Comparison of ENCODE assay signal across 8 cellular contexts in the genomic region with DNA sequence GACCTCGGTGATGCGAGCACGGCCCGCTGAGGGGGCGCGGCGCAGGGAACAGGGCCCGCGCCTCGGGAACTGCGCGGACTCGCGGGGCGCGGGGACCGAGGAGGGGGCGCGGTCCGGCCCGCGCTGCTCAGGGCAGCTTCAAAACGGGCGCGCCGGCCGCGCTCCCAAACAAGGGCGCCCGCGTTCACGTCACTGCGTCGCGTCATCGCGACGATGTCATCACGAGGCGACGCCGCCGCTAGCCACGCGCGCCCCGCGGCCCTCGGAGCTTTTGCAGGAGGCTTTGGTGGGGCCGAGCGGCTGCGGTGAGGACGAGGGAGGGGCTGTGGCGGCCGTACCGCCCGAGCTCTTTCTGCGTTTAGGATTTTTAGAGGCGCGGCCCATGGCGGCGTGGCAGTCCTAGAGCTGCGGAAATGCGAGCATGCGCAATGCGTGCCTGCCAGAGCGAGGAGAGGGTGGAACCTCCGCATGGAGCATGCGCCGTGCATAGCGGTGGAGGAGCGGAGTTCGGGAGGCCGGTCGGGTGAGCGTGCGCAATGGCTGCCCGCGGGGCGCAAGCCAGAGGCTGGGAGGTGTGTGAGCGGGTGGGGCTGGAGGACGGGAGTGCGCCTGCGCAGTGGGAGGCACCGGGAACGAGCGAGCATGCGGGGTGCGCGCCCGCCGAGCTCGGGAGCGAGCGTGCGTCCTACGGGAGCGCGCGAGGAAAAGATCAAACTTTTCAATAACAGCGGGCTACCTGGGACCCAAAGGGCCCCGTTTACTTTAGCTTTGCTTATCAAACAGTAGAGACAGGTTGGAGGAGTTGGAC. TPM values are rescaled to one million over a fixed set of nuclear protein-coding genes. Genes with fewer than 3 reads are reported as not detected.
A peak's percentile ranks its signal among the peaks of the same experiment; 100 is the strongest.
DNase-seq lines count a peak whose midpoint lies in the region; ATAC-seq and TF ChIP-seq lines count a peak whose summit lies in the region.

A gene with protein sequence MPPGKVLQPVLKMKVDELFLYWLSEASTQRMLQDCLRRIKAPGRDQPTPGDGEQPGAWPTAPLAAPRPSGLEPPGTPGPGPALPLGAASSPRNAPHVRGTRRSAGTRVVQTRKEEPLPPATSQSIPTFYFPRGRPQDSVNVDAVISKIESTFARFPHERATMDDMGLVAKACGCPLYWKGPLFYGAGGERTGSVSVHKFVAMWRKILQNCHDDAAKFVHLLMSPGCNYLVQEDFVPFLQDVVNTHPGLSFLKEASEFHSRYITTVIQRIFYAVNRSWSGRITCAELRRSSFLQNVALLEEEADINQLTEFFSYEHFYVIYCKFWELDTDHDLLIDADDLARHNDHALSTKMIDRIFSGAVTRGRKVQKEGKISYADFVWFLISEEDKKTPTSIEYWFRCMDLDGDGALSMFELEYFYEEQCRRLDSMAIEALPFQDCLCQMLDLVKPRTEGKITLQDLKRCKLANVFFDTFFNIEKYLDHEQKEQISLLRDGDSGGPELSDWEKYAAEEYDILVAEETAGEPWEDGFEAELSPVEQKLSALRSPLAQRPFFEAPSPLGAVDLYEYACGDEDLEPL (minus strand): TSS at position 140 of the 808 bp plus-strand sequence. CDS start 216 bp downstream, outside the sequence.

- intact Hi-C loops in Calu3 (cut with micrococcal nuclease; ENCODE audit: unreplicated experiment), result no loop called here

- peak within 1 kb of the TSS; percentile 57 for H2AFZ ChIP-seq in Karpas-422 (ENCODE audit: low read length)

- H3K4me1 ChIP-seq in Karpas-422 (ENCODE audit: low read length), result peaks cover 22% of the 10 kb centered on the region

- H3K36me3 ChIP-seq in Karpas-422 (ENCODE audit: insufficient read depth, low read length), result peaks cover 3% of the 10 kb centered on the region; the same call in 1 of the 2 replicates

- no peaks in the 10 kb centered on the region for H3K9me3 Mint-ChIP-seq in Calu3 (ENCODE audit: low read depth, unreplicated experiment)
- no peaks in the 10 kb centered on the region for H3K9me3 Mint-ChIP-seq in activated T-cell treated with anti-CD3 and anti-CD28 coated beads, Interleukin-2, amount 50 U/mL, for 24 hours
- no peaks in the 10 kb centered on the region for H3K9me3 Mint-ChIP-seq in neural crest cell

- peak; percentile 94 for ATAC-seq in GM21723 (IDR thresholded peaks at IDR 0.05; ENCODE audit: unreplicated experiment)

- TF ChIP-seq CTCF in Calu3 (IDR thresholded peaks at IDR 0.05; ENCODE audit: unreplicated experiment) (no peak), neural crest cell (conservative IDR thresholded peaks at IDR 0.05) (no peak)

- H3K27me3 Mint-ChIP-seq in Calu3 (ENCODE audit: unreplicated experiment) (no peaks in the 10 kb centered on the region), neural crest cell (ENCODE audit: low read depth) (peaks cover 2% of the 10 kb centered on the region)
- H3K27me3 Mint-ChIP-seq in activated T-cell treated with anti-CD3 and anti-CD28 coated beads, Interleukin-2, amount 50 U/mL, for 24 hours, result no peaks in the 10 kb centered on the region

- H3K79me2 ChIP-seq in Karpas-422 (ENCODE audit: low read length), result peaks cover 43% of the 10 kb centered on the region

- CTCF ChIA-PET in Calu3 (lab: Charles Lee), result no interaction called here

- H3K36me3 Mint-ChIP-seq in Calu3 (ENCODE audit: insufficient read depth, unreplicated experiment), result peaks cover 10% of the 10 kb centered on the region
- peaks cover 2% of the 10 kb centered on the region for H3K36me3 Mint-ChIP-seq in activated T-cell treated with anti-CD3 and anti-CD28 coated beads, Interleukin-2, amount 50 U/mL, for 24 hours (ENCODE audit: low read depth)
- H3K36me3 Mint-ChIP-seq in neural crest cell (ENCODE audit: low read depth), result no peaks in the 10 kb centered on the region

- peak within 1 kb of the TSS; percentile 96 for H3K9ac ChIP-seq in Karpas-422 (ENCODE audit: low read length)

- H3K9me3 ChIP-seq in Karpas-422 (ENCODE audit: low read length), result no peaks in the 10 kb centered on the region

- no peaks in the 10 kb centered on the region for H3K9me2 ChIP-seq in Karpas-422 (replicated peaks; ENCODE audit: insufficient read depth, low read length)

- H3K4me1 Mint-ChIP-seq in Calu3 (ENCODE audit: low read depth, unreplicated experiment), result no peaks in the 10 kb centered on the region
- H3K4me1 Mint-ChIP-seq in activated T-cell treated with anti-CD3 and anti-CD28 coated beads, Interleukin-2, amount 50 U/mL, for 24 hours (ENCODE audit: low read depth), result peaks cover 12% of the 10 kb centered on the region
- peaks cover 33% of the 10 kb centered on the region for H3K4me1 Mint-ChIP-seq in neural crest cell

- H3K4me3 Mint-ChIP-seq in Calu3 (ENCODE audit: low read depth, unreplicated experiment) (peak within 1 kb of the TSS; percentile 98), neural crest cell (peak within 1 kb of the TSS; percentile 90)
- peak within 1 kb of the TSS; percentile 84 for H3K4me3 Mint-ChIP-seq in activated T-cell treated with anti-CD3 and anti-CD28 coated beads, Interleukin-2, amount 50 U/mL, for 24 hours

- no TSS peak for BruUV-seq in Calu3 (replicated peaks; lab: Mats Ljungman, UMichigan)

- no peaks in the 10 kb centered on the region for H4K20me1 ChIP-seq in Karpas-422 (ENCODE audit: insufficient read depth, low read depth, low read length)

- H3K4me3 ChIP-seq in Karpas-422 (ENCODE audit: low read length), result peak within 1 kb of the TSS; percentile 91

- peak within 1 kb of the TSS; percentile 82 for H3K4me2 ChIP-seq in Karpas-422 (ENCODE audit: low read depth, low read length, poor library complexity, severe bottlenecking)

- DNase-seq in Calu3, result peak; percentile 96
- DNase-seq in Karpas-422, result peak; percentile 99
- peak; percentile 98 for DNase-seq in activated T-cell treated with anti-CD3 and anti-CD28 coated beads, Interleukin-2, amount 50 U/mL, for 24 hours
- DNase-seq in fibroblast of peridontal ligament (ENCODE audit: extremely low read depth), result peak; percentile 98
- DNase-seq in neural crest cell (ENCODE audit: low read depth, low spot score), result peak; percentile 98
- DNase-seq in substantia nigra (lab: John Stamatoyannopoulos, UW), result no peak
- no peak for DNase-seq in NCI-H526 (lab: John Stamatoyannopoulos, UW)

- no peaks in the 10 kb centered on the region for H3K27me3 ChIP-seq in Karpas-422 (ENCODE audit: low read length)

- peak within 1 kb of the TSS; percentile 85 for H3K27ac ChIP-seq in Karpas-422 (ENCODE audit: low read length)
- peak within 1 kb of the TSS; percentile 98 for H3K27ac ChIP-seq in substantia nigra (ENCODE audit: low read depth, low read length, poor library complexity, severe bottlenecking)

- peak within 1 kb of the TSS; percentile 99 for H3K27ac Mint-ChIP-seq in Calu3 (ENCODE audit: unreplicated experiment)
- peak within 1 kb of the TSS; percentile 98 for H3K27ac Mint-ChIP-seq in activated T-cell treated with anti-CD3 and anti-CD28 coated beads, Interleukin-2, amount 50 U/mL, for 24 hours
- H3K27ac Mint-ChIP-seq in neural crest cell (ENCODE audit: unreplicated experiment), result peak within 1 kb of the TSS; percentile 98

RNA-seq across cellular contexts. Expression of the gene that starts here (rescaled TPM):
- total RNA-seq in Calu3 (2022) (25.4 and 26.9 TPM in 2 replicates), neural crest cell (88.4 and 96.5 TPM in 2 replicates)
- 23.2 and 62.5 TPM in 2 replicates for total RNA-seq in Karpas-422 (2014; rRNA removed; shearing (Covaris generic); ENCODE audit: low replicate concordance)

Comparison
In these comparisons a context has a peak if more than half of its experiments do, and no peak if none do; other contexts are left out.
1. DNase-seq: peak in Calu3 (single experiment), Karpas-422 (single experiment), activated T-cell treated with anti-CD3 and anti-CD28 coated beads, Interleukin-2, amount 50 U/mL, for 24 hours (single experiment), fibroblast of peridontal ligament (single experiment) and neural crest cell (single experiment); none in substantia nigra (0 of 49) and NCI-H526 (0 of 2).
2. Peak in every context shown above with its lines, with median percentiles within 50 percentile points of each other: H3K27ac Mint-ChIP-seq and H3K4me3 Mint-ChIP-seq.